ENCODE assay signal across 1 cellular context in genomic region chr2:99775585-99775984, GRCh38.
TF ChIP-seq lines count a peak whose summit lies in the region.

No MANE protein-coding gene starts in this region.

TF ChIP-seq in GM23338, 12 proteins besides CTCF, POLR2A, EP300 and RAD21 (continued from another document):
- TF ChIP-seq, protein P1, sequence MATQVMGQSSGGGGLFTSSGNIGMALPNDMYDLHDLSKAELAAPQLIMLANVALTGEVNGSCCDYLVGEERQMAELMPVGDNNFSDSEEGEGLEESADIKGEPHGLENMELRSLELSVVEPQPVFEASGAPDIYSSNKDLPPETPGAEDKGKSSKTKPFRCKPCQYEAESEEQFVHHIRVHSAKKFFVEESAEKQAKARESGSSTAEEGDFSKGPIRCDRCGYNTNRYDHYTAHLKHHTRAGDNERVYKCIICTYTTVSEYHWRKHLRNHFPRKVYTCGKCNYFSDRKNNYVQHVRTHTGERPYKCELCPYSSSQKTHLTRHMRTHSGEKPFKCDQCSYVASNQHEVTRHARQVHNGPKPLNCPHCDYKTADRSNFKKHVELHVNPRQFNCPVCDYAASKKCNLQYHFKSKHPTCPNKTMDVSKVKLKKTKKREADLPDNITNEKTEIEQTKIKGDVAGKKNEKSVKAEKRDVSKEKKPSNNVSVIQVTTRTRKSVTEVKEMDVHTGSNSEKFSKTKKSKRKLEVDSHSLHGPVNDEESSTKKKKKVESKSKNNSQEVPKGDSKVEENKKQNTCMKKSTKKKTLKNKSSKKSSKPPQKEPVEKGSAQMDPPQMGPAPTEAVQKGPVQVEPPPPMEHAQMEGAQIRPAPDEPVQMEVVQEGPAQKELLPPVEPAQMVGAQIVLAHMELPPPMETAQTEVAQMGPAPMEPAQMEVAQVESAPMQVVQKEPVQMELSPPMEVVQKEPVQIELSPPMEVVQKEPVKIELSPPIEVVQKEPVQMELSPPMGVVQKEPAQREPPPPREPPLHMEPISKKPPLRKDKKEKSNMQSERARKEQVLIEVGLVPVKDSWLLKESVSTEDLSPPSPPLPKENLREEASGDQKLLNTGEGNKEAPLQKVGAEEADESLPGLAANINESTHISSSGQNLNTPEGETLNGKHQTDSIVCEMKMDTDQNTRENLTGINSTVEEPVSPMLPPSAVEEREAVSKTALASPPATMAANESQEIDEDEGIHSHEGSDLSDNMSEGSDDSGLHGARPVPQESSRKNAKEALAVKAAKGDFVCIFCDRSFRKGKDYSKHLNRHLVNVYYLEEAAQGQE (IDR thresholded peaks at IDR 0.05; ENCODE audit: unreplicated experiment) = no peak
- TF ChIP-seq ZNF331 (CRISPR knock-in tag; IDR thresholded peaks at IDR 0.05; ENCODE audit: low read depth) (no peak), JUNB (IDR thresholded peaks at IDR 0.05; ENCODE audit: unreplicated experiment) (no peak), ZNF462 (CRISPR knock-in tag; IDR thresholded peaks at IDR 0.05) (no peak), CREB1 (CRISPR knock-in tag; IDR thresholded peaks at IDR 0.05; ENCODE audit: low read depth) (no peak), EZH2phosphoT487 (IDR thresholded peaks at IDR 0.05; ENCODE audit: unreplicated experiment) (no peak), ZNF114 (CRISPR knock-in tag; IDR thresholded peaks at IDR 0.05) (no peak)
